In the genomic region with DNA sequence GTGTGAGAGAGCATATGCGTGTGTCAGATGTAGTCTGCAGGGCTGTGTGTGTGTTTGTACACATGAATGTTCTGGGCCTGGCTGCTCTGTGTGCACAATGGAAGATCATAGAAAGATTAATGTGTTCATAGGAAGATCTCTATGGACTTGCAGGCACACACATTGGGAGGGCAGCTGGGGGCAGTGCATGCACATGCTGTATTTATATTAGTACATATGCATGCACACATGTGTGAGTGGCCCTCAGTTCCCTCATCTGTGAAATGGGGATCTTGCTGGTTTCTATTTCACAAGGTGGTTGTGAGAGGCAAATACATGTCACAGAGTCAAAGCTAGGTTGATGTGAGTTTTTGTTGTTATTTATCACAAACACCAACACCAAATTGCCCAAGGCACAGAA, we compare ENCODE assay signal across 22 cellular contexts. TPM values are rescaled to one million over a fixed set of nuclear protein-coding genes. Genes with fewer than 3 reads are reported as not detected.
A peak's percentile ranks its signal among the peaks of the same experiment; 100 is the strongest.
DNase-seq lines count a peak whose midpoint lies in the region; ATAC-seq and TF ChIP-seq lines count a peak whose summit lies in the region.
"Had no signal": no experiment of that assay in that cellular context is flagged by ENCODE, and none has a peak within 500 bp of the region (broad histone marks: within the 10 kb centered on the region; RNA-seq: fewer than 3 reads in every experiment).

No MANE protein-coding gene starts in this region.

- peak; percentile 2 for DNase-seq in activated CD4-positive, CD25-positive, alpha-beta regulatory T cell treated with anti-CD3 and anti-CD28 coated beads, Interleukin-2, amount 50 U/mL, for 72 hours
- no peak for DNase-seq in activated CD4-positive, CD25-positive, alpha-beta regulatory T cell (lab: John Stamatoyannopoulos, UW)
- peak; percentile 20 for DNase-seq in posterior vena cava (ENCODE audit: low spot score)
- DNase-seq in activated CD8-positive, alpha-beta T cell treated with anti-CD3 and anti-CD28 coated beads for 36 hours, result no peak
- no peak for DNase-seq in DMS79 treated with DMSO at 0.1 percent for 48 hours (lab: John Stamatoyannopoulos, UW)
- DNase-seq: 8988T, DMS53, HFFc6, Karpas-422, MM.1S, NCI-H1417 treated with DMSO at 0.1 percent for 48 hours, NCI-H2029, NCI-H774, SHP77 had no signal

- peaks cover 73% of the 10 kb centered on the region for H3K27me3 Mint-ChIP-seq in brain
- H3K27me3 Mint-ChIP-seq in activated CD8-positive, alpha-beta T cell treated with anti-CD3 and anti-CD28 coated beads for 36 hours, result peaks cover 37% of the 10 kb centered on the region

- H3K36me3 Mint-ChIP-seq in brain, result no peaks in the 10 kb centered on the region
- H3K36me3 Mint-ChIP-seq in activated CD8-positive, alpha-beta T cell treated with anti-CD3 and anti-CD28 coated beads for 36 hours (ENCODE audit: low read depth), result no peaks in the 10 kb centered on the region

- H3K4me1 Mint-ChIP-seq in brain, result peaks cover 19% of the 10 kb centered on the region
- H3K4me1 Mint-ChIP-seq in activated CD8-positive, alpha-beta T cell treated with anti-CD3 and anti-CD28 coated beads for 36 hours (ENCODE audit: low read depth), result peaks cover 11% of the 10 kb centered on the region

- TF ChIP-seq CTCF in brain (conservative IDR thresholded peaks at IDR 0.05), result no peak
- TF ChIP-seq CTCF in activated CD8-positive, alpha-beta T cell treated with anti-CD3 and anti-CD28 coated beads for 36 hours (IDR thresholded peaks at IDR 0.05), result no peak

- CTCF ChIA-PET in activated CD8-positive, alpha-beta T cell treated with anti-CD3 and anti-CD28 coated beads for 36 hours (lab: Charles Lee), result interaction anchor here (5.3 to 9.2 kb wide), 2 partner anchors 17 to 21 kb away, joined by 41 to 71 read pairs; a partner anchor contains a TSS

- H3K27ac Mint-ChIP-seq in brain, result peak overlapping the region in 1 of 5 experiments; percentile 9
- H3K27ac Mint-ChIP-seq in activated CD8-positive, alpha-beta T cell treated with anti-CD3 and anti-CD28 coated beads for 36 hours, result no peak overlapping the region
- H3K27ac Mint-ChIP-seq: CD14-positive monocyte, HFFc6 had no signal

- H3K4me3 Mint-ChIP-seq in brain, result peak overlapping the region; percentile 39 to 81 (median 64)
- no peak overlapping the region for H3K4me3 Mint-ChIP-seq in activated CD8-positive, alpha-beta T cell treated with anti-CD3 and anti-CD28 coated beads for 36 hours
- H3K4me3 Mint-ChIP-seq: HFFc6 had no signal

- POLR2A ChIA-PET in activated CD8-positive, alpha-beta T cell treated with anti-CD3 and anti-CD28 coated beads for 36 hours (lab: Charles Lee), result no interaction called here

- intact Hi-C loops in posterior vena cava (cut with DNase I), result no loop called here
- intact Hi-C loops in activated CD8-positive, alpha-beta T cell treated with anti-CD3 and anti-CD28 coated beads for 36 hours (cut with micrococcal nuclease), result no loop called here

- no peaks in the 10 kb centered on the region for H3K9me3 Mint-ChIP-seq in brain
- no peaks in the 10 kb centered on the region for H3K9me3 Mint-ChIP-seq in activated CD8-positive, alpha-beta T cell treated with anti-CD3 and anti-CD28 coated beads for 36 hours
- H3K9me3 Mint-ChIP-seq: HFFc6 had no signal

- ATAC-seq in GM19351 (IDR thresholded peaks at IDR 0.05; ENCODE audit: unreplicated experiment), result peak; percentile 47
- no peak for ATAC-seq in HG02571 (IDR thresholded peaks at IDR 0.05; ENCODE audit: unreplicated experiment)
- ATAC-seq in activated CD8-positive, alpha-beta T cell treated with anti-CD3 and anti-CD28 coated beads for 36 hours, result no peak
- ATAC-seq: SK-N-SH treated with all-trans-retinoic acid at 6 μM for 48 hours had no signal

RNA-seq across cellular contexts. Expression of a gene that starts 2.1 kb away (rescaled TPM):
- 2.3 TPM for polyA plus RNA-seq in brain (ENCODE audit: insufficient read depth, low read depth, low replicate concordance)
- not detected for total RNA-seq in posterior vena cava
- under 1 TPM in 1 of 2 experiments, not detected in 1; 0.27 TPM for total RNA-seq in activated CD8-positive, alpha-beta T cell treated with anti-CD3 and anti-CD28 coated beads for 36 hours
- total RNA-seq: H4, HFFc6, NCI-H460 had no signal
- polyA plus RNA-seq: CD14-positive monocyte had no signal

RNA-seq across cellular contexts. Expression of a gene that starts 15.5 kb away (rescaled TPM):
- polyA plus RNA-seq in brain (ENCODE audit: insufficient read depth, low read depth, low replicate concordance), result 35.0 TPM
- total RNA-seq in posterior vena cava, result 10 to 100 TPM; 37.4 to 37.6 TPM
- total RNA-seq in activated CD8-positive, alpha-beta T cell treated with anti-CD3 and anti-CD28 coated beads for 36 hours, result 100 to 1,000 TPM; 115 to 123 TPM

RNA-seq across cellular contexts. Expression of a gene that starts 34.0 kb away (rescaled TPM):
- polyA plus RNA-seq in brain (ENCODE audit: insufficient read depth, low read depth, low replicate concordance), result 9.4 TPM
- 1 to 10 TPM; 5.0 to 5.5 TPM for total RNA-seq in posterior vena cava
- total RNA-seq in activated CD8-positive, alpha-beta T cell treated with anti-CD3 and anti-CD28 coated beads for 36 hours, result 10 to 100 TPM; 31.2 to 38.1 TPM
- polyA plus RNA-seq: CD14-positive monocyte had no signal

RNA-seq across cellular contexts. Expression of a gene that starts 44.9 kb away (rescaled TPM):
- not detected for polyA plus RNA-seq in brain (ENCODE audit: insufficient read depth, low read depth, low replicate concordance)
- under 1 TPM in 1 of 2 donors, not detected in 1; 0.28 TPM for total RNA-seq in posterior vena cava
- under 1 TPM in 1 of 2 experiments, not detected in 1; 0.14 TPM for total RNA-seq in activated CD8-positive, alpha-beta T cell treated with anti-CD3 and anti-CD28 coated beads for 36 hours
- total RNA-seq: Caco-2, HFFc6 had no signal
- polyA plus RNA-seq: CD14-positive monocyte had no signal

Comparison
In these comparisons a context has a peak if more than half of its experiments do, and no peak if none do; other contexts are left out.
1. DNase-seq: peak in activated CD4-positive, CD25-positive, alpha-beta regulatory T cell treated with anti-CD3 and anti-CD28 coated beads, Interleukin-2, amount 50 U/mL, for 72 hours (single experiment) and posterior vena cava (single experiment); none in activated CD4-positive, CD25-positive, alpha-beta regulatory T cell (0 of 4), activated CD8-positive, alpha-beta T cell treated with anti-CD3 and anti-CD28 coated beads for 36 hours (single experiment) and DMS79 treated with DMSO at 0.1 percent for 48 hours (single experiment).
2. RNA of a gene that starts 34.0 kb away (total RNA-seq): 31.2 to 38.1 TPM in activated CD8-positive, alpha-beta T cell treated with anti-CD3 and anti-CD28 coated beads for 36 hours; 5.0 to 5.5 TPM in posterior vena cava; every median in the first group is over 4 times any median in the second.